In the genomic region with DNA sequence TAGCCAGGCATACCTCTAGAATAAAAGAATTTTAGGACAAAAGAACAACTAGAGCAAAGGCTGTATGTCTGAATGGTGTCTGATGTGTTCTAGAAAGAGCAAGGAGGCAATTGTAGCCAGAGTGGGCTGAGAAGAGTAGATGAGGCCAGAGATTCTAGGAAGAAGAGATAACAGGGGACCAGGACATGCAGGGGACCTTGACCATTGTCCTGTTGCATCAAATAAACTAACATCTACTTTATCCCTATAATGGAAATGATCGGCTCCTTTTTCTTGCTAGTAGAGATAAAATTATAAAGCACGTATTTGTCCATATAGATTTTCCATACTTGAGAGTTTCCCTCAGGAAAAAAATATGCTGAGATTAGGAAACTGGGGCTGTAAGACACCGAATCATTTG, we compare ENCODE assay signal across 22 cellular contexts. TPM values are rescaled to one million over a fixed set of nuclear protein-coding genes. Genes with fewer than 3 reads are reported as not detected.
DNase-seq lines count a peak whose midpoint lies in the region; ATAC-seq and TF ChIP-seq lines count a peak whose summit lies in the region.
"Had no signal": no experiment of that assay in that cellular context is flagged by ENCODE, and none has a peak within 500 bp of the region (broad histone marks: within the 10 kb centered on the region; RNA-seq: fewer than 3 reads in every experiment).

No MANE protein-coding gene starts in this region.

- peaks cover 0 to 7% (median 3%) of the 10 kb centered on the region in 4 donors for H3K4me1 Mint-ChIP-seq in CD4-positive, alpha-beta memory T cell

- WGBS in aorta, 2 donors: 82 to 85% methylated on average over 3 of the region's 3 CpGs

- ATAC-seq in lower lobe of right lung (no peak), thoracic aorta (ENCODE audit: insufficient number of reproducible peaks, low FRiP score, low read depth) (no peak), aorta (ENCODE audit: low FRiP score) (no peak), HG03469 (IDR thresholded peaks at IDR 0.05; ENCODE audit: unreplicated experiment) (no peak)
- ATAC-seq: Panc1 had no signal

- peaks cover 5 to 14% of the 10 kb centered on the region in 2 donors for H3K36me3 ChIP-seq in ascending aorta
- H3K36me3 ChIP-seq in lower lobe of right lung: peaks cover 3% of the 10 kb centered on the region
- peaks cover 12% of the 10 kb centered on the region for H3K36me3 ChIP-seq in thoracic aorta
- H3K36me3 ChIP-seq in aorta (ENCODE audit: control insufficient read depth in 1 of 2, insufficient read depth in 2 of 2, low read length in 1 of 2): no peaks in the 10 kb centered on the region
- no peaks in the 10 kb centered on the region for H3K36me3 ChIP-seq in CD4-positive, alpha-beta memory T cell (ENCODE audit: insufficient read depth, low read length)

- POLR2A ChIA-PET in CD4-positive, alpha-beta memory T cell (lab: Charles Lee; ENCODE audit: partially characterized antibody): no interaction called here

- DNase-seq in ascending aorta (ENCODE audit: low spot score in 2 of 2) (no peak), lower lobe of right lung (no peak), thoracic aorta (ENCODE audit: low spot score) (no peak), aorta (no peak), GM19240 (ENCODE audit: insufficient read length, low spot score) (no peak)
- DNase-seq in CD4-positive, alpha-beta memory T cell: no peak
- DNase-seq: CD4-positive, CD25-positive, alpha-beta regulatory T cell; HCEC 1CT; MM.1S; NCI-H2029; NCI-H2227 treated with DMSO at 0.1 percent for 48 hours; NCI-H510A; NCI-H69; SHP77 treated with DMSO at 0.1 percent for 48 hours had no signal

- H3K4me3 ChIP-seq in ascending aorta: peak overlapping the region in 1 of 2 donors; percentile 78
- H3K4me3 ChIP-seq in lower lobe of right lung: peak overlapping the region; percentile 62
- H3K4me3 ChIP-seq in thoracic aorta: peak overlapping the region; percentile 77
- H3K4me3 ChIP-seq in aorta (ENCODE audit: low read length in 2 of 2): peak overlapping the region; percentile 3 to 52
- no peak overlapping the region for H3K4me3 ChIP-seq in CD4-positive, alpha-beta memory T cell (ENCODE audit: low read length in 2 of 2)

- no peak for TF ChIP-seq CTCF in ascending aorta (IDR thresholded peaks at IDR 0.05)
- TF ChIP-seq CTCF in lower lobe of right lung (IDR thresholded peaks at IDR 0.05): no peak
- TF ChIP-seq CTCF in thoracic aorta (IDR thresholded peaks at IDR 0.05): no peak

- no peaks in the 10 kb centered on the region for H3K9me3 Mint-ChIP-seq in CD4-positive, alpha-beta memory T cell
- H3K9me3 Mint-ChIP-seq: IgD-negative memory B cell had no signal

- H3K4me1 ChIP-seq in ascending aorta (peaks cover 0 to 11% of the 10 kb centered on the region in 2 donors), lower lobe of right lung (peaks cover 4% of the 10 kb centered on the region), thoracic aorta (ENCODE audit: control insufficient read depth in 1 of 2, low read depth in 2 of 2) (peaks cover 6 to 42% of the 10 kb centered on the region in 2 donors), aorta (ENCODE audit: control insufficient read depth in 1 of 2, insufficient read depth in 2 of 2, low read length in 2 of 2) (peaks cover 0 to 6% of the 10 kb centered on the region in 2 donors)
- no peaks in the 10 kb centered on the region for H3K4me1 ChIP-seq in CD4-positive, alpha-beta memory T cell (ENCODE audit: insufficient read depth, low read length)

- no peaks in the 10 kb centered on the region for H3K27me3 ChIP-seq in ascending aorta
- H3K27me3 ChIP-seq in lower lobe of right lung (ENCODE audit: low read depth): peaks cover 12% of the 10 kb centered on the region
- H3K27me3 ChIP-seq in thoracic aorta (replicated peaks; ENCODE audit: insufficient read depth): no peaks in the 10 kb centered on the region
- no peaks in the 10 kb centered on the region for H3K27me3 ChIP-seq in aorta (ENCODE audit: control insufficient read depth in 1 of 2, insufficient read depth in 2 of 2, low read length in 1 of 2)
- H3K27me3 ChIP-seq in CD4-positive, alpha-beta memory T cell (ENCODE audit: insufficient read depth, low read length): no peaks in the 10 kb centered on the region

- CTCF ChIA-PET in CD4-positive, alpha-beta memory T cell (lab: Charles Lee; ENCODE audit: partially characterized antibody): no interaction called here

- no peaks in the 10 kb centered on the region for H3K9me3 ChIP-seq in ascending aorta
- H3K9me3 ChIP-seq in lower lobe of right lung: no peaks in the 10 kb centered on the region
- no peaks in the 10 kb centered on the region for H3K9me3 ChIP-seq in thoracic aorta
- no peaks in the 10 kb centered on the region for H3K9me3 ChIP-seq in aorta (ENCODE audit: control insufficient read depth, low read length)
- H3K9me3 ChIP-seq in CD4-positive, alpha-beta memory T cell (ENCODE audit: control insufficient read depth in 1 of 2, low read length in 2 of 2): no peaks in the 10 kb centered on the region

- intact Hi-C loops in ascending aorta (cut with DNase I): loop anchor here (10.0 kb wide), 1 partner anchor 688 kb away; no protein-coding TSS in a partner anchor
- intact Hi-C loops in lower lobe of right lung (cut with DNase I): no loop called here
- intact Hi-C loops in aorta (cut with DNase I): loop anchor here in 1 of 2 donors (5.0 to 10.0 kb wide), 2 partner anchors 50 to 252 kb away; partner anchors contain the start of genes KANSL1L and LANCL1
- intact Hi-C loops in CD4-positive, alpha-beta memory T cell (cut with micrococcal nuclease): no loop called here

- H3K27ac Mint-ChIP-seq in CD4-positive, alpha-beta memory T cell: no peak overlapping the region
- H3K27ac Mint-ChIP-seq: CD4-positive, CD25-positive, alpha-beta regulatory T cell; IgD-negative memory B cell had no signal

- peak overlapping the region; percentile 65 to 94 for H3K27ac ChIP-seq in ascending aorta
- H3K27ac ChIP-seq in lower lobe of right lung: peak overlapping the region; percentile 91
- H3K27ac ChIP-seq in thoracic aorta: peak overlapping the region; percentile 84 to 89
- peak overlapping the region in 1 of 2 donors; percentile 71 for H3K27ac ChIP-seq in aorta (ENCODE audit: low read depth in 1 of 2, low read length in 2 of 2)
- H3K27ac ChIP-seq in CD4-positive, alpha-beta memory T cell (ENCODE audit: low read depth, low read length): no peak overlapping the region
- H3K27ac ChIP-seq: KMS-11 had no signal

- H3K27me3 Mint-ChIP-seq in CD4-positive, alpha-beta memory T cell: peaks cover 34 to 40% of the 10 kb centered on the region in 2 donors

- no peaks in the 10 kb centered on the region for H3K36me3 Mint-ChIP-seq in CD4-positive, alpha-beta memory T cell
- H3K36me3 Mint-ChIP-seq: CD4-positive, CD25-positive, alpha-beta regulatory T cell; IgD-negative memory B cell had no signal

- H3K4me3 Mint-ChIP-seq in CD4-positive, alpha-beta memory T cell: no peak overlapping the region
- H3K4me3 Mint-ChIP-seq: CD4-positive, CD25-positive, alpha-beta regulatory T cell; IgD-negative memory B cell had no signal

RNA-seq across cellular contexts. Expression of gene ACADL, which starts 2.6 kb away (rescaled TPM):
- total RNA-seq in ascending aorta (18.5 TPM), lower lobe of right lung (45.4 TPM), thoracic aorta (100 to 1,000 TPM in 1 of 2 donors, 10 to 100 TPM in 1; 51.6 to 132 TPM), aorta (10 to 100 TPM; 32.8 to 50.3 TPM)
- polyA plus RNA-seq in aorta: 10 to 100 TPM; 12.1 to 26.5 TPM
- not detected for total RNA-seq in CD4-positive, alpha-beta memory T cell
- not detected for polyA plus RNA-seq in CD4-positive, alpha-beta memory T cell
- total RNA-seq: CD4-positive, CD25-positive, alpha-beta regulatory T cell; Daoy; G401; OCI-LY7 had no signal
- polyA plus RNA-seq: BJ; CD4-positive, CD25-positive, alpha-beta regulatory T cell; IgD-negative memory B cell had no signal

RNA-seq across cellular contexts. Expression of gene KANSL1L, which starts 51.4 kb away (rescaled TPM):
- 39.6 TPM for total RNA-seq in ascending aorta
- total RNA-seq in lower lobe of right lung: 34.4 TPM
- 10 to 100 TPM; 35.1 to 77.2 TPM for total RNA-seq in thoracic aorta
- total RNA-seq in aorta: 10 to 100 TPM; 42.4 to 44.1 TPM
- polyA plus RNA-seq in aorta: 10 to 100 TPM in 1 of 2 donors, 1 to 10 TPM in 1; 8.1 to 16.5 TPM
- 10 to 100 TPM; 10.7 to 12.1 TPM for total RNA-seq in CD4-positive, alpha-beta memory T cell
- under 1 TPM; 0.26 to 0.62 TPM for polyA plus RNA-seq in CD4-positive, alpha-beta memory T cell

Comparison
In these comparisons a context has a peak if more than half of its experiments do, and no peak if none do; other contexts are left out.
1. H3K4me3 ChIP-seq: peak in lower lobe of right lung (single experiment), thoracic aorta (single experiment) and aorta (2 of 2); none in CD4-positive, alpha-beta memory T cell (0 of 2).
2. RNA of gene ACADL, which starts 2.6 kb away (total RNA-seq): 51.6 to 132 TPM in thoracic aorta, 32.8 to 50.3 TPM in aorta, 45.4 TPM in lower lobe of right lung (single experiment) and 18.5 TPM in ascending aorta (single experiment); not detected in CD4-positive, alpha-beta memory T cell; every median in the first group is over 10 times any median in the second.